Comparison of ENCODE assay signal across 1 cellular context in the genomic region with DNA sequence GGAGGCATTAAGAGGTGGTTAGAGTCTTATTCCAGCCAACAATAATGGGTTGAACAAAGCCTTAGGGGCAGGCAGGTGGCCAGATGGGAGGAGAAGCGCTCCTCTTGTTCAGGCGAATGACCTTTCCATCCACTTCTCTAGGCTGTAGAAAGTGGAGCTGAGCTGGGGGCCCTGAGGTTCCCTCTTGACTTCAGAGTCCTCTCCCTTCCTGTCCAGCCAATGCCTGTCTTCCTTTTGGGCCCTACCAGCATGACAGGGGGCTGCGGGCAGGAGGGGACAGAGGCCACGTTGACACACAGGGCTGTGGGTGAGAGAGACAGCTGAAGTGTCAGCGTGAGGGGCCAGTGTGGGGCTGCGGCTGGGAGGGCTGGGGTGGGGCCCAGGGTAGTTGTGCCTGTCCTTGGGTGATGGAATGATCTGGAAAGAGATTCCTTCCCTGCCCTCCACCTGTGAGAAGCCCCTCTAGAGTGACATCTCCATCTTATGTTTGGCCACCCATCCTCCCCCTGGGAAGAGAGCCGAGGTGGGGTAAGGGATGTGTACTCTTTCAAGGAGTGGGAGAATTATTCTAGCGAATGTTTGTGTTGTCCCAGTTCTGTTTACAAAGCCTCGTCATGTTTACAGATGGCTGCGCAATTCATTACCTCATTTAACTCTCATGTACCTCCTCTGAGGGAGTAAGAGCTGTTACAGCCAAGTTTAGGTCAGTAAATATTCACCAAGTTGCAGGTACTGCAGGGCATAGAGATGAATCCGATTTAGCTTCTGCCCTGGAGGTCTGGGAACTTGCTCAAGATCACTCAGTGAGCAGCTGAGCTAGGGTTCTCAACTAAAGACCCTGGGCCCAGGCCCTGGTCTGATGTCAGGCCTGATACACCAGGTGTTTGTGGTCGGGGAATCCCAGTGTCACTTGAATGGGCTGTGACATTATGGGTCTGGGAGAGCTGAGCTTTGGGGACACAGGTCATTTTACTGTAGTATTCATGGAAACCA.
TF ChIP-seq lines count a peak whose summit lies in the region.

No MANE protein-coding gene starts in this region.

TF ChIP-seq in HepG2, 621 proteins besides CTCF, POLR2A, EP300 and RAD21 (continued from another document and continues in another):
- TF ChIP-seq, protein P1, sequence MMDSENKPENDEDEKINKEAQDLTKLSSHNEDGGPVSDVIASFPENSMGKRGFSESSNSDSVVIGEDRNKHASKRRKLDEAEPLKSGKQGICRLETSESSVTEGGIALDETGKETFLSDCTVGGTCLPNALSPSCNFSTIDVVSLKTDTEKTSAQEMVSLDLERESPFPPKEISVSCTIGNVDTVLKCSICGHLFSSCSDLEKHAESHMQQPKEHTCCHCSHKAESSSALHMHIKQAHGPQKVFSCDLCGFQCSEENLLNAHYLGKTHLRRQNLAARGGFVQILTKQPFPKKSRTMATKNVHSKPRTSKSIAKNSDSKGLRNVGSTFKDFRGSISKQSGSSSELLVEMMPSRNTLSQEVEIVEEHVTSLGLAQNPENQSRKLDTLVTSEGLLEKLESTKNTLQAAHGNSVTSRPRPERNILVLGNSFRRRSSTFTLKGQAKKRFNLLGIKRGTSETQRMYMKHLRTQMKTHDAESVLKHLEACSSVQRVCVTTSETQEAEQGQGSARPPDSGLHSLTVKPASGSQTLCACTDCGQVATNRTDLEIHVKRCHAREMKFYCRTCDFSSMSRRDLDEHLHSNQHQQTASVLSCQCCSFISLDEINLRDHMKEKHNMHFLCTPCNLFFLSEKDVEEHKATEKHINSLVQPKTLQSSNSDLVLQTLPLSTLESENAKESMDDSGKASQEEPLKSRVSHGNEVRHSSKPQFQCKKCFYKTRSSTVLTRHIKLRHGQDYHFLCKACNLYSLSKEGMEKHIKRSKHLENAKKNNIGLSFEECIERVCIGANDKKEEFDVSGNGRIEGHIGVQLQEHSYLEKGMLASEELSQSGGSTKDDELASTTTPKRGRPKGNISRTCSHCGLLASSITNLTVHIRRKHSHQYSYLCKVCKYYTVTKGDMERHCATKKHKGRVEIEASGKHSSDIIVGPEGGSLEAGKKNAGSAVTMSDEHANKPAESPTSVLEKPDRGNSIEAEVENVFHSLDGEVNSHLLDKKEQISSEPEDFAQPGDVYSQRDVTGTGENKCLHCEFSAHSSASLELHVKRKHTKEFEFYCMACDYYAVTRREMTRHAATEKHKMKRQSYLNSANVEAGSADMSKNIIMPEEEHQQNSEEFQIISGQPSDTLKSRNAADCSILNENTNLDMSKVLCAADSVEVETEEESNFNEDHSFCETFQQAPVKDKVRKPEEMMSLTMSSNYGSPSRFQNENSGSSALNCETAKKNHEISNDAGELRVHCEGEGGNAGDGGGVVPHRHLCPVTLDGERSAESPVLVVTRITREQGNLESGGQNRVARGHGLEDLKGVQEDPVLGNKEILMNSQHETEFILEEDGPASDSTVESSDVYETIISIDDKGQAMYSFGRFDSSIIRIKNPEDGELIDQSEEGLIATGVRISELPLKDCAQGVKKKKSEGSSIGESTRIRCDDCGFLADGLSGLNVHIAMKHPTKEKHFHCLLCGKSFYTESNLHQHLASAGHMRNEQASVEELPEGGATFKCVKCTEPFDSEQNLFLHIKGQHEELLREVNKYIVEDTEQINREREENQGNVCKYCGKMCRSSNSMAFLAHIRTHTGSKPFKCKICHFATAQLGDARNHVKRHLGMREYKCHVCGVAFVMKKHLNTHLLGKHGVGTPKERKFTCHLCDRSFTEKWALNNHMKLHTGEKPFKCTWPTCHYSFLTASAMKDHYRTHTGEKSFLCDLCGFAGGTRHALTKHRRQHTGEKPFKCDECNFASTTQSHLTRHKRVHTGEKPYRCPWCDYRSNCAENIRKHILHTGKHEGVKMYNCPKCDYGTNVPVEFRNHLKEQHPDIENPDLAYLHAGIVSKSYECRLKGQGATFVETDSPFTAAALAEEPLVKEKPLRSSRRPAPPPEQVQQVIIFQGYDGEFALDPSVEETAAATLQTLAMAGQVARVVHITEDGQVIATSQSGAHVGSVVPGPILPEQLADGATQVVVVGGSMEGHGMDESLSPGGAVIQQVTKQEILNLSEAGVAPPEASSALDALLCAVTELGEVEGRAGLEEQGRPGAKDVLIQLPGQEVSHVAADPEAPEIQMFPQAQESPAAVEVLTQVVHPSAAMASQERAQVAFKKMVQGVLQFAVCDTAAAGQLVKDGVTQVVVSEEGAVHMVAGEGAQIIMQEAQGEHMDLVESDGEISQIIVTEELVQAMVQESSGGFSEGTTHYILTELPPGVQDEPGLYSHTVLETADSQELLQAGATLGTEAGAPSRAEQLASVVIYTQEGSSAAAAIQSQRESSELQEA (CRISPR knock-in tag; IDR thresholded peaks at IDR 0.05; ENCODE audit: not compliant biosample characterization), result peak; percentile 27
- TF ChIP-seq FLYWCH1 (CRISPR knock-in tag; IDR thresholded peaks at IDR 0.05), result no peak
- TF ChIP-seq, protein P2, sequence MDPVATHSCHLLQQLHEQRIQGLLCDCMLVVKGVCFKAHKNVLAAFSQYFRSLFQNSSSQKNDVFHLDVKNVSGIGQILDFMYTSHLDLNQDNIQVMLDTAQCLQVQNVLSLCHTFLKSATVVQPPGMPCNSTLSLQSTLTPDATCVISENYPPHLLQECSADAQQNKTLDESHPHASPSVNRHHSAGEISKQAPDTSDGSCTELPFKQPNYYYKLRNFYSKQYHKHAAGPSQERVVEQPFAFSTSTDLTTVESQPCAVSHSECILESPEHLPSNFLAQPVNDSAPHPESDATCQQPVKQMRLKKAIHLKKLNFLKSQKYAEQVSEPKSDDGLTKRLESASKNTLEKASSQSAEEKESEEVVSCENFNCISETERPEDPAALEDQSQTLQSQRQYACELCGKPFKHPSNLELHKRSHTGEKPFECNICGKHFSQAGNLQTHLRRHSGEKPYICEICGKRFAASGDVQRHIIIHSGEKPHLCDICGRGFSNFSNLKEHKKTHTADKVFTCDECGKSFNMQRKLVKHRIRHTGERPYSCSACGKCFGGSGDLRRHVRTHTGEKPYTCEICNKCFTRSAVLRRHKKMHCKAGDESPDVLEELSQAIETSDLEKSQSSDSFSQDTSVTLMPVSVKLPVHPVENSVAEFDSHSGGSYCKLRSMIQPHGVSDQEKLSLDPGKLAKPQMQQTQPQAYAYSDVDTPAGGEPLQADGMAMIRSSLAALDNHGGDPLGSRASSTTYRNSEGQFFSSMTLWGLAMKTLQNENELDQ (CRISPR knock-in tag; IDR thresholded peaks at IDR 0.05; ENCODE audit: borderline replicate concordance), result no peak
- TF ChIP-seq LCORL (IDR thresholded peaks at IDR 0.05), result no peak
- TF ChIP-seq LCORL (CRISPR knock-in tag; IDR thresholded peaks at IDR 0.05), result peak; percentile 94
- TF ChIP-seq NR2C2 (CRISPR knock-in tag; IDR thresholded peaks at IDR 0.05; ENCODE audit: borderline replicate concordance), result peak; percentile 83
- TF ChIP-seq ZFP36L1 (CRISPR knock-in tag; IDR thresholded peaks at IDR 0.05), result peak; percentile 93
- TF ChIP-seq HMG20B (CRISPR knock-in tag; conservative IDR thresholded peaks at IDR 0.05), result no peak; the same call in 1 of the 2 replicates
- TF ChIP-seq ZNF788 (CRISPR knock-in tag; IDR thresholded peaks at IDR 0.05; ENCODE audit: borderline replicate concordance), result peak; percentile 63; the same call in 1 of the 2 replicates
- no peak for TF ChIP-seq MTA3 (CRISPR knock-in tag; IDR thresholded peaks at IDR 0.05)
- TF ChIP-seq, protein P3, sequence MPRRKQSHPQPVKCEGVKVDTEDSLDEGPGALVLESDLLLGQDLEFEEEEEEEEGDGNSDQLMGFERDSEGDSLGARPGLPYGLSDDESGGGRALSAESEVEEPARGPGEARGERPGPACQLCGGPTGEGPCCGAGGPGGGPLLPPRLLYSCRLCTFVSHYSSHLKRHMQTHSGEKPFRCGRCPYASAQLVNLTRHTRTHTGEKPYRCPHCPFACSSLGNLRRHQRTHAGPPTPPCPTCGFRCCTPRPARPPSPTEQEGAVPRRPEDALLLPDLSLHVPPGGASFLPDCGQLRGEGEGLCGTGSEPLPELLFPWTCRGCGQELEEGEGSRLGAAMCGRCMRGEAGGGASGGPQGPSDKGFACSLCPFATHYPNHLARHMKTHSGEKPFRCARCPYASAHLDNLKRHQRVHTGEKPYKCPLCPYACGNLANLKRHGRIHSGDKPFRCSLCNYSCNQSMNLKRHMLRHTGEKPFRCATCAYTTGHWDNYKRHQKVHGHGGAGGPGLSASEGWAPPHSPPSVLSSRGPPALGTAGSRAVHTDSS (CRISPR knock-in tag; conservative IDR thresholded peaks at IDR 0.05), result no peak
- TF ChIP-seq, protein P4, sequence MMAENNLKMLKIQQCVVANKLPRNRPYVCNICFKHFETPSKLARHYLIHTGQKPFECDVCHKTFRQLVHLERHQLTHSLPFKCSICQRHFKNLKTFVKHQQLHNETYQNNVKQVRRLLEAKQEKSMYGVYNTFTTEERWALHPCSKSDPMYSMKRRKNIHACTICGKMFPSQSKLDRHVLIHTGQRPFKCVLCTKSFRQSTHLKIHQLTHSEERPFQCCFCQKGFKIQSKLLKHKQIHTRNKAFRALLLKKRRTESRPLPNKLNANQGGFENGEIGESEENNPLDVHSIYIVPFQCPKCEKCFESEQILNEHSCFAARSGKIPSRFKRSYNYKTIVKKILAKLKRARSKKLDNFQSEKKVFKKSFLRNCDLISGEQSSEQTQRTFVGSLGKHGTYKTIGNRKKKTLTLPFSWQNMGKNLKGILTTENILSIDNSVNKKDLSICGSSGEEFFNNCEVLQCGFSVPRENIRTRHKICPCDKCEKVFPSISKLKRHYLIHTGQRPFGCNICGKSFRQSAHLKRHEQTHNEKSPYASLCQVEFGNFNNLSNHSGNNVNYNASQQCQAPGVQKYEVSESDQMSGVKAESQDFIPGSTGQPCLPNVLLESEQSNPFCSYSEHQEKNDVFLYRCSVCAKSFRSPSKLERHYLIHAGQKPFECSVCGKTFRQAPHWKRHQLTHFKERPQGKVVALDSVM (CRISPR knock-in tag; IDR thresholded peaks at IDR 0.05), result 0 out of 2 replicates have a peak, but pooled peaks have one; percentile 47
- no peak for TF ChIP-seq KDM2A (CRISPR knock-in tag; IDR thresholded peaks at IDR 0.05; ENCODE audit: borderline replicate concordance, low read depth)
- TF ChIP-seq TEAD2 (CRISPR knock-in tag; IDR thresholded peaks at IDR 0.05), result no peak
- TF ChIP-seq, protein P5, sequence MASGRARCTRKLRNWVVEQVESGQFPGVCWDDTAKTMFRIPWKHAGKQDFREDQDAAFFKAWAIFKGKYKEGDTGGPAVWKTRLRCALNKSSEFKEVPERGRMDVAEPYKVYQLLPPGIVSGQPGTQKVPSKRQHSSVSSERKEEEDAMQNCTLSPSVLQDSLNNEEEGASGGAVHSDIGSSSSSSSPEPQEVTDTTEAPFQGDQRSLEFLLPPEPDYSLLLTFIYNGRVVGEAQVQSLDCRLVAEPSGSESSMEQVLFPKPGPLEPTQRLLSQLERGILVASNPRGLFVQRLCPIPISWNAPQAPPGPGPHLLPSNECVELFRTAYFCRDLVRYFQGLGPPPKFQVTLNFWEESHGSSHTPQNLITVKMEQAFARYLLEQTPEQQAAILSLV (CRISPR knock-in tag; IDR thresholded peaks at IDR 0.05; ENCODE audit: borderline replicate concordance), result peak; percentile 72
- TF ChIP-seq JUNB (CRISPR knock-in tag; IDR thresholded peaks at IDR 0.05; ENCODE audit: borderline replicate concordance), result peak; percentile 35; the same call in 1 of the 2 replicates
- TF ChIP-seq ZNF484 (CRISPR knock-in tag; IDR thresholded peaks at IDR 0.05; ENCODE audit: borderline replicate concordance, low read depth), result no peak
- peak; percentile 63; the same call in 1 of the 2 replicates for TF ChIP-seq BORCS8-MEF2B (CRISPR knock-in tag; IDR thresholded peaks at IDR 0.05)
- peak; percentile 88; the same call in 1 of the 2 replicates for TF ChIP-seq ZNF556 (CRISPR knock-in tag; IDR thresholded peaks at IDR 0.05; ENCODE audit: borderline replicate concordance)
- TF ChIP-seq SMAD3 (CRISPR knock-in tag; IDR thresholded peaks at IDR 0.05), result peak; percentile 88
- TF ChIP-seq NR2F1 (CRISPR knock-in tag; IDR thresholded peaks at IDR 0.05), result peak in 1 of 2 experiments; percentile 61; a peak in 1 of 4 replicates
- TF ChIP-seq MYC (CRISPR knock-in tag; IDR thresholded peaks at IDR 0.05; ENCODE audit: borderline replicate concordance), result peak; percentile 78
- TF ChIP-seq, protein P6, sequence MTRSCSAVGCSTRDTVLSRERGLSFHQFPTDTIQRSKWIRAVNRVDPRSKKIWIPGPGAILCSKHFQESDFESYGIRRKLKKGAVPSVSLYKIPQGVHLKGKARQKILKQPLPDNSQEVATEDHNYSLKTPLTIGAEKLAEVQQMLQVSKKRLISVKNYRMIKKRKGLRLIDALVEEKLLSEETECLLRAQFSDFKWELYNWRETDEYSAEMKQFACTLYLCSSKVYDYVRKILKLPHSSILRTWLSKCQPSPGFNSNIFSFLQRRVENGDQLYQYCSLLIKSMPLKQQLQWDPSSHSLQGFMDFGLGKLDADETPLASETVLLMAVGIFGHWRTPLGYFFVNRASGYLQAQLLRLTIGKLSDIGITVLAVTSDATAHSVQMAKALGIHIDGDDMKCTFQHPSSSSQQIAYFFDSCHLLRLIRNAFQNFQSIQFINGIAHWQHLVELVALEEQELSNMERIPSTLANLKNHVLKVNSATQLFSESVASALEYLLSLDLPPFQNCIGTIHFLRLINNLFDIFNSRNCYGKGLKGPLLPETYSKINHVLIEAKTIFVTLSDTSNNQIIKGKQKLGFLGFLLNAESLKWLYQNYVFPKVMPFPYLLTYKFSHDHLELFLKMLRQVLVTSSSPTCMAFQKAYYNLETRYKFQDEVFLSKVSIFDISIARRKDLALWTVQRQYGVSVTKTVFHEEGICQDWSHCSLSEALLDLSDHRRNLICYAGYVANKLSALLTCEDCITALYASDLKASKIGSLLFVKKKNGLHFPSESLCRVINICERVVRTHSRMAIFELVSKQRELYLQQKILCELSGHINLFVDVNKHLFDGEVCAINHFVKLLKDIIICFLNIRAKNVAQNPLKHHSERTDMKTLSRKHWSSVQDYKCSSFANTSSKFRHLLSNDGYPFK (CRISPR knock-in tag; IDR thresholded peaks at IDR 0.05; ENCODE audit: borderline replicate concordance), result peak; percentile 47; the same call in 1 of the 2 replicates
- no peak for TF ChIP-seq CENPT (CRISPR knock-in tag; IDR thresholded peaks at IDR 0.05; ENCODE audit: low read depth)
- TF ChIP-seq SALL2 (CRISPR knock-in tag; IDR thresholded peaks at IDR 0.05), result no peak
- TF ChIP-seq ZNF207 (IDR thresholded peaks at IDR 0.05; ENCODE audit: borderline replicate concordance), result no peak
- TF ChIP-seq TBP (CRISPR knock-in tag; IDR thresholded peaks at IDR 0.05), result no peak
- TF ChIP-seq CREB1 (IDR thresholded peaks at IDR 0.05), result peak; percentile 80
- TF ChIP-seq CREB1 (CRISPR knock-in tag; IDR thresholded peaks at IDR 0.05), result peak; percentile 75
- TF ChIP-seq DNMT3B (CRISPR knock-in tag; conservative IDR thresholded peaks at IDR 0.05), result no peak; the same call in 1 of the 2 replicates
- TF ChIP-seq ZNF850 (CRISPR knock-in tag; conservative IDR thresholded peaks at IDR 0.05), result no peak
- TF ChIP-seq ZNF570 (CRISPR knock-in tag; IDR thresholded peaks at IDR 0.05; ENCODE audit: borderline replicate concordance), result no peak
- TF ChIP-seq HOXD1 (CRISPR knock-in tag; IDR thresholded peaks at IDR 0.05), result peak; percentile 21; the same call in 1 of the 2 replicates
- TF ChIP-seq TARDBP (CRISPR knock-in tag; IDR thresholded peaks at IDR 0.05), result peak; percentile 82
- TF ChIP-seq ZNF839 (CRISPR knock-in tag; IDR thresholded peaks at IDR 0.05; ENCODE audit: borderline replicate concordance), result no peak
